In genomic region chrX:118148737-118149136, GRCh38 we compare ENCODE assay signal across 7 cellular contexts. TPM values are rescaled to one million over a fixed set of nuclear protein-coding genes. Genes with fewer than 3 reads are reported as not detected.
"Had no signal": no experiment of that assay in that cellular context is flagged by ENCODE, and none has a peak within 500 bp of the region (broad histone marks: within the 10 kb centered on the region; RNA-seq: fewer than 3 reads in every experiment).

No MANE protein-coding gene starts in this region.

- FAIRE-seq: HepG2, HTR-8/SVneo, K562 had no signal

- ATAC-seq: HepG2, K562 had no signal

- H3K4me3 ChIP-seq: K562 had no signal

- H3K27ac ChIP-seq: HL-60 had no signal

- DNase-seq: IMR-90, KBM-7 had no signal

RNA-seq across cellular contexts. Expression of gene KLHL13, which starts 32.1 kb away (rescaled TPM):
- polyA plus RNA-seq: IgD-negative memory B cell had no signal
